Comparison of ENCODE assay signal across 7 cellular contexts in genomic region chr7:76502836-76503235, GRCh38. TPM values are rescaled to one million over a fixed set of nuclear protein-coding genes. Genes with fewer than 3 reads are reported as not detected.
"Had no signal": no experiment of that assay in that cellular context is flagged by ENCODE, and none has a peak within 500 bp of the region (broad histone marks: within the 10 kb centered on the region; RNA-seq: fewer than 3 reads in every experiment).

No MANE protein-coding gene starts in this region.

RNA-seq across cellular contexts. Expression of gene UPK3B, which starts 7.5 kb away (rescaled TPM):
- total RNA-seq: epithelial cell of proximal tubule had no signal
- polyA plus RNA-seq: endothelial cell of umbilical vein, fibroblast of lung had no signal

RNA-seq across cellular contexts. Expression of gene SPDYE16, which starts 40.3 kb away (rescaled TPM):
- total RNA-seq: colonic mucosa, epithelial cell of proximal tubule, foreskin keratinocyte, lung microvascular endothelial cell, omental fat pad had no signal
- polyA plus RNA-seq: fibroblast of lung, foreskin keratinocyte had no signal
